In genomic region chr12:10364839-10365681, GRCh38 we compare ENCODE assay signal across 8 cellular contexts.
DNase-seq lines count a peak whose midpoint lies in the region; ATAC-seq lines count a peak whose summit lies in the region.

No MANE protein-coding gene starts in this region.

- H3K27me3 ChIP-seq in BLaER1 treated with 17β-estradiol and CSF1 and Interleukin-3, amounts not matched to agents 10 nM and 100 nM, result no peaks in the 10 kb centered on the region

- peak overlapping the region; percentile 71 to 86 (median 81) for H3K9ac ChIP-seq in BLaER1 treated with 17β-estradiol and CSF1 and Interleukin-3, amounts not matched to agents 10 nM and 100 nM

- H3K4me3 ChIP-seq in BLaER1 treated with 17β-estradiol and CSF1 and Interleukin-3, amounts not matched to agents 10 nM and 100 nM, result peak overlapping the region; percentile 62 to 82 (median 69)

- peak overlapping the region in 10 of 11 experiments; percentile 50 to 90 (median 84); a peak in 21 of 22 replicates for H3K27ac ChIP-seq in BLaER1 treated with 17β-estradiol and CSF1 and Interleukin-3, amounts not matched to agents 10 nM and 100 nM
- peak overlapping the region; percentile 95 for H3K27ac ChIP-seq in epithelial cell of prostate
- peak overlapping the region; percentile 98 for H3K27ac ChIP-seq in substantia nigra (ENCODE audit: low read depth, low read length, poor library complexity, severe bottlenecking)

- ATAC-seq in GM19351 (IDR thresholded peaks at IDR 0.05; ENCODE audit: unreplicated experiment) (peak; percentile 57), HG03378 (IDR thresholded peaks at IDR 0.05; ENCODE audit: unreplicated experiment) (peak; percentile 52)

- DNase-seq in NCI-H748 (lab: John Stamatoyannopoulos, UW; ENCODE audit: unreplicated experiment) (peak; percentile 85), epithelial cell of prostate (ENCODE audit: low read depth, low spot score) (no peak), midbrain (lab: John Stamatoyannopoulos, UW) (peak; percentile 88), substantia nigra (lab: John Stamatoyannopoulos, UW) (peak in 33 of 49 donors; percentile 32 to 80 (median 57))
- peak; percentile 80 for DNase-seq in activated CD8-positive, alpha-beta memory T cell treated with anti-CD3 and anti-CD28 coated beads for 24 hours

- H3K36me3 ChIP-seq in BLaER1 treated with 17β-estradiol and CSF1 and Interleukin-3, amounts not matched to agents 10 nM and 100 nM, result 0 out of 22 replicates have a peak, but pooled peaks cover 0 to 3% (median 0%) of the 10 kb centered on the region in 11 experiments

- H4K20me1 ChIP-seq in BLaER1 treated with 17β-estradiol and CSF1 and Interleukin-3, amounts not matched to agents 10 nM and 100 nM, result no peaks in the 10 kb centered on the region

- peaks cover 15 to 33% (median 23%) of the 10 kb centered on the region in 11 experiments for H3K9me3 ChIP-seq in BLaER1 treated with 17β-estradiol and CSF1 and Interleukin-3, amounts not matched to agents 10 nM and 100 nM (replicated peaks in 1 of 11)

- peaks cover 39 to 52% (median 46%) of the 10 kb centered on the region in 10 experiments for H3K4me1 ChIP-seq in BLaER1 treated with 17β-estradiol and CSF1 and Interleukin-3, amounts not matched to agents 10 nM and 100 nM

- H3K4me2 ChIP-seq in BLaER1 treated with 17β-estradiol and CSF1 and Interleukin-3, amounts not matched to agents 10 nM and 100 nM, result peak overlapping the region; percentile 84 to 98 (median 95)
